Comparison of ENCODE assay signal across 2 cellular contexts in the genomic region with DNA sequence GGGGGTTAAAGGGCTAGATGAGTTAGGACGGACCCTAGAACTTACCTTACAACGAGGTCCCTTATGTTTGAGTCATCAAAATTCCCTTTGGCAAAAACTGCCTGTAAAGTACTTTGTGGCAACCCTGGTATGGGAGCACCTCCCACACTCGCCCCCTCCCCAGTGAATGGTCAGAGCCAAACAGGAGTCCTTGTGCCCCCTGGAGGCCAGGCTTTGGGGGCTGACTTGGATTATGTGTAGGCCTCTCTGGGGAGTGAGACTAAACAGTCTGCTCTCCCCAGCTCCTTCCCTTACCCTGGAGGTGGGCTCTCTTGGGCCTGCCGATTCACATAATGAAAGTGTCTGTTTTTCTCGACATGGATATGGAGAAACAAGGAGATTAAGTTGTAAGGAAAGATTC.
TF ChIP-seq lines count a peak whose summit lies in the region.

No MANE protein-coding gene starts in this region.

TF ChIP-seq in HepG2, 621 proteins besides CTCF, POLR2A, EP300 and RAD21 (continued from another document):
- TF ChIP-seq, protein P1, sequence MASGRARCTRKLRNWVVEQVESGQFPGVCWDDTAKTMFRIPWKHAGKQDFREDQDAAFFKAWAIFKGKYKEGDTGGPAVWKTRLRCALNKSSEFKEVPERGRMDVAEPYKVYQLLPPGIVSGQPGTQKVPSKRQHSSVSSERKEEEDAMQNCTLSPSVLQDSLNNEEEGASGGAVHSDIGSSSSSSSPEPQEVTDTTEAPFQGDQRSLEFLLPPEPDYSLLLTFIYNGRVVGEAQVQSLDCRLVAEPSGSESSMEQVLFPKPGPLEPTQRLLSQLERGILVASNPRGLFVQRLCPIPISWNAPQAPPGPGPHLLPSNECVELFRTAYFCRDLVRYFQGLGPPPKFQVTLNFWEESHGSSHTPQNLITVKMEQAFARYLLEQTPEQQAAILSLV (CRISPR knock-in tag; IDR thresholded peaks at IDR 0.05; ENCODE audit: borderline replicate concordance), result no peak
- TF ChIP-seq ZNF589 (CRISPR knock-in tag; conservative IDR thresholded peaks at IDR 0.05) (no peak), MAF1 (CRISPR knock-in tag; IDR thresholded peaks at IDR 0.05; ENCODE audit: borderline replicate concordance) (no peak), MAFF (IDR thresholded peaks at IDR 0.05; ENCODE audit: low read depth, low read length) (0 out of 2 replicates have a peak, but pooled peaks have one; percentile 12)
- TF ChIP-seq, protein P2, sequence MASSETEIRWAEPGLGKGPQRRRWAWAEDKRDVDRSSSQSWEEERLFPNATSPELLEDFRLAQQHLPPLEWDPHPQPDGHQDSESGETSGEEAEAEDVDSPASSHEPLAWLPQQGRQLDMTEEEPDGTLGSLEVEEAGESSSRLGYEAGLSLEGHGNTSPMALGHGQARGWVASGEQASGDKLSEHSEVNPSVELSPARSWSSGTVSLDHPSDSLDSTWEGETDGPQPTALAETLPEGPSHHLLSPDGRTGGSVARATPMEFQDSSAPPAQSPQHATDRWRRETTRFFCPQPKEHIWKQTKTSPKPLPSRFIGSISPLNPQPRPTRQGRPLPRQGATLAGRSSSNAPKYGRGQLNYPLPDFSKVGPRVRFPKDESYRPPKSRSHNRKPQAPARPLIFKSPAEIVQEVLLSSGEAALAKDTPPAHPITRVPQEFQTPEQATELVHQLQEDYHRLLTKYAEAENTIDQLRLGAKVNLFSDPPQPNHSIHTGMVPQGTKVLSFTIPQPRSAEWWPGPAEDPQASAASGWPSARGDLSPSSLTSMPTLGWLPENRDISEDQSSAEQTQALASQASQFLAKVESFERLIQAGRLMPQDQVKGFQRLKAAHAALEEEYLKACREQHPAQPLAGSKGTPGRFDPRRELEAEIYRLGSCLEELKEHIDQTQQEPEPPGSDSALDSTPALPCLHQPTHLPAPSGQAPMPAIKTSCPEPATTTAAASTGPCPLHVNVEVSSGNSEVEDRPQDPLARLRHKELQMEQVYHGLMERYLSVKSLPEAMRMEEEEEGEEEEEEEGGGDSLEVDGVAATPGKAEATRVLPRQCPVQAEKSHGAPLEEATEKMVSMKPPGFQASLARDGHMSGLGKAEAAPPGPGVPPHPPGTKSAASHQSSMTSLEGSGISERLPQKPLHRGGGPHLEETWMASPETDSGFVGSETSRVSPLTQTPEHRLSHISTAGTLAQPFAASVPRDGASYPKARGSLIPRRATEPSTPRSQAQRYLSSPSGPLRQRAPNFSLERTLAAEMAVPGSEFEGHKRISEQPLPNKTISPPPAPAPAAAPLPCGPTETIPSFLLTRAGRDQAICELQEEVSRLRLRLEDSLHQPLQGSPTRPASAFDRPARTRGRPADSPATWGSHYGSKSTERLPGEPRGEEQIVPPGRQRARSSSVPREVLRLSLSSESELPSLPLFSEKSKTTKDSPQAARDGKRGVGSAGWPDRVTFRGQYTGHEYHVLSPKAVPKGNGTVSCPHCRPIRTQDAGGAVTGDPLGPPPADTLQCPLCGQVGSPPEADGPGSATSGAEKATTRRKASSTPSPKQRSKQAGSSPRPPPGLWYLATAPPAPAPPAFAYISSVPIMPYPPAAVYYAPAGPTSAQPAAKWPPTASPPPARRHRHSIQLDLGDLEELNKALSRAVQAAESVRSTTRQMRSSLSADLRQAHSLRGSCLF (CRISPR knock-in tag; IDR thresholded peaks at IDR 0.05; ENCODE audit: borderline replicate concordance), result no peak
- TF ChIP-seq, protein P3, sequence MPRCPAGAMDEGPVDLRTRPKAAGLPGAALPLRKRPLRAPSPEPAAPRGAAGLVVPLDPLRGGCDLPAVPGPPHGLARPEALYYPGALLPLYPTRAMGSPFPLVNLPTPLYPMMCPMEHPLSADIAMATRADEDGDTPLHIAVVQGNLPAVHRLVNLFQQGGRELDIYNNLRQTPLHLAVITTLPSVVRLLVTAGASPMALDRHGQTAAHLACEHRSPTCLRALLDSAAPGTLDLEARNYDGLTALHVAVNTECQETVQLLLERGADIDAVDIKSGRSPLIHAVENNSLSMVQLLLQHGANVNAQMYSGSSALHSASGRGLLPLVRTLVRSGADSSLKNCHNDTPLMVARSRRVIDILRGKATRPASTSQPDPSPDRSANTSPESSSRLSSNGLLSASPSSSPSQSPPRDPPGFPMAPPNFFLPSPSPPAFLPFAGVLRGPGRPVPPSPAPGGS (CRISPR knock-in tag; IDR thresholded peaks at IDR 0.05), result no peak

TF ChIP-seq in K562, 482 proteins besides CTCF, POLR2A, EP300 and RAD21 (continued from another document):
- TF ChIP-seq CSDE1 (IDR thresholded peaks at IDR 0.05) (no peak), ZNF197 (CRISPR knock-in tag; IDR thresholded peaks at IDR 0.05; ENCODE audit: low read depth) (no peak), C11orf30 (IDR thresholded peaks at IDR 0.05; ENCODE audit: low read depth) (peak; percentile 7; the same call in 1 of the 2 replicates), WHSC1 (IDR thresholded peaks at IDR 0.05; ENCODE audit: low read length) (no peak), KLF10 (CRISPR knock-in tag; IDR thresholded peaks at IDR 0.05) (no peak)
- TF ChIP-seq, protein P4, sequence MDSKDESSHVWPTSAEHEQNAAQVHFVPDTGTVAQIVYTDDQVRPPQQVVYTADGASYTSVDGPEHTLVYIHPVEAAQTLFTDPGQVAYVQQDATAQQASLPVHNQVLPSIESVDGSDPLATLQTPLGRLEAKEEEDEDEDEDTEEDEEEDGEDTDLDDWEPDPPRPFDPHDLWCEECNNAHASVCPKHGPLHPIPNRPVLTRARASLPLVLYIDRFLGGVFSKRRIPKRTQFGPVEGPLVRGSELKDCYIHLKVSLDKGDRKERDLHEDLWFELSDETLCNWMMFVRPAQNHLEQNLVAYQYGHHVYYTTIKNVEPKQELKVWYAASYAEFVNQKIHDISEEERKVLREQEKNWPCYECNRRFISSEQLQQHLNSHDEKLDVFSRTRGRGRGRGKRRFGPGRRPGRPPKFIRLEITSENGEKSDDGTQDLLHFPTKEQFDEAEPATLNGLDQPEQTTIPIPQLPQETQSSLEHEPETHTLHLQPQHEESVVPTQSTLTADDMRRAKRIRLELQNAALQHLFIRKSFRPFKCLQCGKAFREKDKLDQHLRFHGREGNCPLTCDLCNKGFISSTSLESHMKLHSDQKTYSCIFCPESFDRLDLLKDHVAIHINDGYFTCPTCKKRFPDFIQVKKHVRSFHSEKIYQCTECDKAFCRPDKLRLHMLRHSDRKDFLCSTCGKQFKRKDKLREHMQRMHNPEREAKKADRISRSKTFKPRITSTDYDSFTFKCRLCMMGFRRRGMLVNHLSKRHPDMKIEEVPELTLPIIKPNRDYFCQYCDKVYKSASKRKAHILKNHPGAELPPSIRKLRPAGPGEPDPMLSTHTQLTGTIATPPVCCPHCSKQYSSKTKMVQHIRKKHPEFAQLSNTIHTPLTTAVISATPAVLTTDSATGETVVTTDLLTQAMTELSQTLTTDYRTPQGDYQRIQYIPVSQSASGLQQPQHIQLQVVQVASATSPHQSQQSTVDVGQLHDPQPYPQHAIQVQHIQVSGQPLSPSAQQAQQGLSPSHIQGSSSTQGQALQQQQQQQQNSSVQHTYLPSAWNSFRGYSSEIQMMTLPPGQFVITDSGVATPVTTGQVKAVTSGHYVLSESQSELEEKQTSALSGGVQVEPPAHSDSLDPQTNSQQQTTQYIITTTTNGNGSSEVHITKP (IDR thresholded peaks at IDR 0.05; ENCODE audit: partially characterized antibody), result peak; percentile 27
- TF ChIP-seq, protein P5, sequence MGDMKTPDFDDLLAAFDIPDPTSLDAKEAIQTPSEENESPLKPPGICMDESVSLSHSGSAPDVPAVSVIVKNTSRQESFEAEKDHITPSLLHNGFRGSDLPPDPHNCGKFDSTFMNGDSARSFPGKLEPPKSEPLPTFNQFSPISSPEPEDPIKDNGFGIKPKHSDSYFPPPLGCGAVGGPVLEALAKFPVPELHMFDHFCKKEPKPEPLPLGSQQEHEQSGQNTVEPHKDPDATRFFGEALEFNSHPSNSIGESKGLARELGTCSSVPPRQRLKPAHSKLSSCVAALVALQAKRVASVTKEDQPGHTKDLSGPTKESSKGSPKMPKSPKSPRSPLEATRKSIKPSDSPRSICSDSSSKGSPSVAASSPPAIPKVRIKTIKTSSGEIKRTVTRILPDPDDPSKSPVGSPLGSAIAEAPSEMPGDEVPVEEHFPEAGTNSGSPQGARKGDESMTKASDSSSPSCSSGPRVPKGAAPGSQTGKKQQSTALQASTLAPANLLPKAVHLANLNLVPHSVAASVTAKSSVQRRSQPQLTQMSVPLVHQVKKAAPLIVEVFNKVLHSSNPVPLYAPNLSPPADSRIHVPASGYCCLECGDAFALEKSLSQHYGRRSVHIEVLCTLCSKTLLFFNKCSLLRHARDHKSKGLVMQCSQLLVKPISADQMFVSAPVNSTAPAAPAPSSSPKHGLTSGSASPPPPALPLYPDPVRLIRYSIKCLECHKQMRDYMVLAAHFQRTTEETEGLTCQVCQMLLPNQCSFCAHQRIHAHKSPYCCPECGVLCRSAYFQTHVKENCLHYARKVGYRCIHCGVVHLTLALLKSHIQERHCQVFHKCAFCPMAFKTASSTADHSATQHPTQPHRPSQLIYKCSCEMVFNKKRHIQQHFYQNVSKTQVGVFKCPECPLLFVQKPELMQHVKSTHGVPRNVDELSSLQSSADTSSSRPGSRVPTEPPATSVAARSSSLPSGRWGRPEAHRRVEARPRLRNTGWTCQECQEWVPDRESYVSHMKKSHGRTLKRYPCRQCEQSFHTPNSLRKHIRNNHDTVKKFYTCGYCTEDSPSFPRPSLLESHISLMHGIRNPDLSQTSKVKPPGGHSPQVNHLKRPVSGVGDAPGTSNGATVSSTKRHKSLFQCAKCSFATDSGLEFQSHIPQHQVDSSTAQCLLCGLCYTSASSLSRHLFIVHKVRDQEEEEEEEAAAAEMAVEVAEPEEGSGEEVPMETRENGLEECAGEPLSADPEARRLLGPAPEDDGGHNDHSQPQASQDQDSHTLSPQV (IDR thresholded peaks at IDR 0.05), result 0 out of 2 replicates have a peak, but pooled peaks have one; percentile 9
- TF ChIP-seq, protein P6, sequence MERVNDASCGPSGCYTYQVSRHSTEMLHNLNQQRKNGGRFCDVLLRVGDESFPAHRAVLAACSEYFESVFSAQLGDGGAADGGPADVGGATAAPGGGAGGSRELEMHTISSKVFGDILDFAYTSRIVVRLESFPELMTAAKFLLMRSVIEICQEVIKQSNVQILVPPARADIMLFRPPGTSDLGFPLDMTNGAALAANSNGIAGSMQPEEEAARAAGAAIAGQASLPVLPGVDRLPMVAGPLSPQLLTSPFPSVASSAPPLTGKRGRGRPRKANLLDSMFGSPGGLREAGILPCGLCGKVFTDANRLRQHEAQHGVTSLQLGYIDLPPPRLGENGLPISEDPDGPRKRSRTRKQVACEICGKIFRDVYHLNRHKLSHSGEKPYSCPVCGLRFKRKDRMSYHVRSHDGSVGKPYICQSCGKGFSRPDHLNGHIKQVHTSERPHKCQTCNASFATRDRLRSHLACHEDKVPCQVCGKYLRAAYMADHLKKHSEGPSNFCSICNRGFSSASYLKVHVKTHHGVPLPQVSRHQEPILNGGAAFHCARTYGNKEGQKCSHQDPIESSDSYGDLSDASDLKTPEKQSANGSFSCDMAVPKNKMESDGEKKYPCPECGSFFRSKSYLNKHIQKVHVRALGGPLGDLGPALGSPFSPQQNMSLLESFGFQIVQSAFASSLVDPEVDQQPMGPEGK (CRISPR knock-in tag; IDR thresholded peaks at IDR 0.05; ENCODE audit: borderline replicate concordance), result no peak
